Comparison of ENCODE assay signal across 14 cellular contexts in genomic region chr10:122210481-122211265, GRCh38.
DNase-seq lines count a peak whose midpoint lies in the region; ATAC-seq, FAIRE-seq and TF ChIP-seq lines count a peak whose summit lies in the region.
"Had no signal": no experiment of that assay in that cellular context is flagged by ENCODE, and none has a peak within 500 bp of the region (broad histone marks: within the 10 kb centered on the region; RNA-seq: fewer than 3 reads in every experiment).

No MANE protein-coding gene starts in this region.

- no peak overlapping the region for H2BK5ac ChIP-seq in neuronal stem cell (ENCODE audit: low read length)

- H2BK12ac ChIP-seq in neuronal stem cell (ENCODE audit: low read length), result no peak overlapping the region

- H2BK120ac ChIP-seq in neuronal stem cell (ENCODE audit: low read depth, low read length), result peak overlapping the region; percentile 57

- 97% methylated on average over 28 of the region's 30 CpGs for WGBS in mammary epithelial cell (ENCODE audit: low coverage, missing lambda C conversion rate)
- WGBS in neuronal stem cell (ENCODE audit: extremely low coverage in 2 of 2, insufficient read length in 2 of 2, insufficient replicate concordance in 1 of 2), 2 donors, result no CpG with 5 or more reads among the region's 30 CpGs
- 95% methylated on average over 30 of the region's 30 CpGs for WGBS in sigmoid colon, 2 donors

- intact Hi-C loops in HCT116 (cut with micrococcal nuclease) (no loop called here), mammary epithelial cell (cut with micrococcal nuclease) (loop anchor here (10.0 kb wide), 1 partner anchor 156 kb away; no protein-coding TSS in a partner anchor), sigmoid colon (cut with DNase I) (loop anchor here (5.0 kb wide), 1 partner anchor 68 kb away; no protein-coding TSS in a partner anchor)

- TF ChIP-seq POLR2A in HCT116 (IDR thresholded peaks at IDR 0.05; ENCODE audit: borderline replicate concordance, extremely low read depth, insufficient read depth, insufficient read length), result no peak
- TF ChIP-seq POLR2A in sigmoid colon (IDR thresholded peaks at IDR 0.05), result no peak

- H3K36me3 ChIP-seq in BLaER1 (peaks cover 69% of the 10 kb centered on the region), HCT116 (ENCODE audit: control insufficient read depth in 1 of 2, insufficient read depth in 2 of 2, low read length in 2 of 2) (no peaks in the 10 kb centered on the region; a peak in 2 of 4 replicates), mammary epithelial cell (ENCODE audit: insufficient read depth, low read length) (peaks cover 2% of the 10 kb centered on the region), neuronal stem cell (replicated peaks in 1 of 2; ENCODE audit: control insufficient read depth in 2 of 2, insufficient read depth in 2 of 2, low read length in 2 of 2) (peaks cover 26 to 83% of the 10 kb centered on the region in 2 donors), sigmoid colon (peaks cover 4 to 43% (median 16%) of the 10 kb centered on the region in 4 donors)

- H2AFZ ChIP-seq in HCT116 (ENCODE audit: low read depth, low read length, poor library complexity, severe bottlenecking) (no peak overlapping the region), mammary epithelial cell (ENCODE audit: low read depth, low read length) (no peak overlapping the region), neuronal stem cell (ENCODE audit: low read length) (no peak overlapping the region)
- H2AFZ ChIP-seq: GM23248 had no signal

- BruUV-seq in HCT116 (replicated peaks; lab: Mats Ljungman, UMichigan) (TSS peak; percentile 48), mammary epithelial cell (replicated peaks; lab: Mats Ljungman, UMichigan) (TSS peak; percentile 68)

- in situ Hi-C loops in mammary epithelial cell (cut with MboI; ENCODE audit: low sequenced_read_pairs in 2 of 2), result no loop called here

- POLR2A ChIA-PET in HCT116 (lab: Charles Lee), result no interaction called here

- H4K91ac ChIP-seq in neuronal stem cell (ENCODE audit: low read depth, low read length, poor library complexity), result no peak overlapping the region

- no peaks in the 10 kb centered on the region for H3K79me1 ChIP-seq in neuronal stem cell (ENCODE audit: low read depth, low read length)

- no peak for FAIRE-seq in GM19239 (lab: Jason Lieb, UNC)
- FAIRE-seq: H54 had no signal

- H3K79me2 ChIP-seq in HCT116 (ENCODE audit: insufficient read depth, low read length) (no peaks in the 10 kb centered on the region), mammary epithelial cell (ENCODE audit: insufficient read depth, low read length) (no peaks in the 10 kb centered on the region)

- no peak overlapping the region for H3K23ac ChIP-seq in neuronal stem cell (ENCODE audit: low read depth, low read length, poor library complexity)

- H3K27me3 ChIP-seq in BLaER1 (no peaks in the 10 kb centered on the region), HCT116 (ENCODE audit: insufficient read depth, low read length) (no peaks in the 10 kb centered on the region), mammary epithelial cell (ENCODE audit: insufficient read depth, low read length) (no peaks in the 10 kb centered on the region), neuronal stem cell (ENCODE audit: control insufficient read depth in 3 of 3, insufficient read depth in 3 of 3, low read depth in 1 of 3, low read length in 3 of 3) (no peaks in the 10 kb centered on the region), sigmoid colon (no peaks in the 10 kb centered on the region), foreskin keratinocyte (no peaks in the 10 kb centered on the region)

- H3K9ac ChIP-seq in BLaER1 (no peak overlapping the region), HCT116 (ENCODE audit: low read length) (no peak overlapping the region), mammary epithelial cell (ENCODE audit: insufficient read depth, low read length) (no peak overlapping the region), neuronal stem cell (ENCODE audit: low read depth, low read length, poor library complexity) (no peak overlapping the region)
- H3K9ac ChIP-seq: GM23248 had no signal

- RAD21 ChIA-PET in HCT116 (lab: Charles Lee; ENCODE audit: low non-redundant PET in 1 of 2, low total read pairs in 2 of 2, uncharacterized antibody in 2 of 2, unreplicated experiment in 2 of 2), result no interaction called here

- TF ChIP-seq CTCF in HCT116 (IDR thresholded peaks at IDR 0.05 in 2 of 3, conservative IDR thresholded peaks at IDR 0.05 in 1 of 3; ENCODE audit: borderline replicate concordance in 1 of 3, insufficient read depth in 1 of 3, low read depth in 2 of 3, low read length in 2 of 3) (no peak), mammary epithelial cell (conservative IDR thresholded peaks at IDR 0.05 in 1 of 2, IDR thresholded peaks at IDR 0.05 in 1 of 2; ENCODE audit: extremely low read depth in 1 of 2, insufficient read depth in 1 of 2, low read depth in 1 of 2, low read length in 2 of 2) (no peak), sigmoid colon (IDR thresholded peaks at IDR 0.05) (no peak), foreskin keratinocyte (conservative IDR thresholded peaks at IDR 0.05) (no peak)

- dilution Hi-C loops in mammary epithelial cell (cut with HindIII; ENCODE audit: low sequenced_read_pairs), result no loop called here

- H3K4me3 ChIP-seq in BLaER1, result peak overlapping the region; percentile 37
- no peak overlapping the region for H3K4me3 ChIP-seq in HCT116 (replicated peaks in 1 of 2; ENCODE audit: low read depth in 1 of 2, low read length in 2 of 2)
- H3K4me3 ChIP-seq in mammary epithelial cell (replicated peaks in 1 of 3; ENCODE audit: insufficient read depth in 1 of 3, low read depth in 2 of 3, low read length in 3 of 3), result no peak overlapping the region
- H3K4me3 ChIP-seq in neuronal stem cell (ENCODE audit: low read length in 2 of 2), result no peak overlapping the region
- H3K4me3 ChIP-seq in sigmoid colon, result no peak overlapping the region
- H3K4me3 ChIP-seq: GM23248 had no signal

- no peak overlapping the region for H2AK5ac ChIP-seq in neuronal stem cell (ENCODE audit: low read depth, low read length)

- no peak for TF ChIP-seq RAD21 in HCT116 (IDR thresholded peaks at IDR 0.05; ENCODE audit: low read depth)

- H2BK15ac ChIP-seq in neuronal stem cell (ENCODE audit: low read length), result no peak overlapping the region

- peak overlapping the region; percentile 72 for H3K27ac ChIP-seq in BLaER1
- no peak overlapping the region for H3K27ac ChIP-seq in HCT116 (ENCODE audit: low read depth, low read length)
- no peak overlapping the region for H3K27ac ChIP-seq in mammary epithelial cell (ENCODE audit: insufficient read depth, low read depth, low read length)
- H3K27ac ChIP-seq in neuronal stem cell (replicated peaks; ENCODE audit: low read length), result no peak overlapping the region
- no peak overlapping the region for H3K27ac ChIP-seq in sigmoid colon
- no peak overlapping the region for H3K27ac ChIP-seq in foreskin keratinocyte
- H3K27ac ChIP-seq: GM23248, HL-60 had no signal

- H3K4ac ChIP-seq in neuronal stem cell (ENCODE audit: low read length), result no peak overlapping the region

- H3K4me1 ChIP-seq in BLaER1 (peaks cover 100% of the 10 kb centered on the region), HCT116 (ENCODE audit: control insufficient read depth in 1 of 2, insufficient read depth in 2 of 2, low read length in 2 of 2) (no peaks in the 10 kb centered on the region), mammary epithelial cell (ENCODE audit: insufficient read depth, low read length) (no peaks in the 10 kb centered on the region), neuronal stem cell (ENCODE audit: control insufficient read depth in 2 of 2, insufficient read depth in 1 of 2, low read depth in 1 of 2, low read length in 2 of 2) (peaks cover 0 to 4% of the 10 kb centered on the region in 2 donors), sigmoid colon (peaks cover 0 to 8% (median 2%) of the 10 kb centered on the region in 4 donors), foreskin keratinocyte (no peaks in the 10 kb centered on the region)

- H3K4me2 ChIP-seq in BLaER1 (peak overlapping the region; percentile 89), HCT116 (ENCODE audit: low read length) (no peak overlapping the region), mammary epithelial cell (ENCODE audit: insufficient read depth, low read depth, low read length) (no peak overlapping the region), neuronal stem cell (ENCODE audit: insufficient read depth, low read length, poor library complexity, severe bottlenecking) (no peak overlapping the region)

- CTCF ChIA-PET in HCT116 (lab: Charles Lee) (no interaction called here), mammary epithelial cell (lab: Charles Lee; ENCODE audit: low non-redundant PET) (no interaction called here)

- no peak overlapping the region for H3K18ac ChIP-seq in neuronal stem cell (ENCODE audit: low read length)

- ATAC-seq in HCT116 (no peak), foreskin keratinocyte (no peak)
- ATAC-seq: CD8-positive, alpha-beta T cell had no signal

- no peak for DNase-seq in HCT116 (ENCODE audit: low read depth, low spot score)
- DNase-seq in mammary epithelial cell, result no peak
- DNase-seq in neuronal stem cell (ENCODE audit: low spot score), result no peak
- no peak for DNase-seq in sigmoid colon
- no peak for DNase-seq in foreskin keratinocyte
- DNase-seq in GM19239 (ENCODE audit: insufficient read length, low spot score), result no peak
- DNase-seq: ACHN; CD8-positive, alpha-beta T cell; COR-L47; GF-D8; GM23248 had no signal

- H3K14ac ChIP-seq in neuronal stem cell (ENCODE audit: low read length), result no peak overlapping the region

- peaks cover 7% of the 10 kb centered on the region for H4K20me1 ChIP-seq in BLaER1
- no peaks in the 10 kb centered on the region for H4K20me1 ChIP-seq in HCT116 (ENCODE audit: insufficient read depth)
- no peaks in the 10 kb centered on the region for H4K20me1 ChIP-seq in mammary epithelial cell (ENCODE audit: insufficient read depth, low read length)

- H3K9me3 ChIP-seq in BLaER1 (peaks cover 31% of the 10 kb centered on the region), HCT116 (ENCODE audit: control insufficient read depth in 1 of 2, insufficient read depth in 1 of 2, low read depth in 1 of 2, low read length in 2 of 2) (no peaks in the 10 kb centered on the region), mammary epithelial cell (replicated peaks; ENCODE audit: insufficient read depth, low read length) (no peaks in the 10 kb centered on the region), neuronal stem cell (replicated peaks in 1 of 2; ENCODE audit: control insufficient read depth in 2 of 2, insufficient read depth in 1 of 2, low read depth in 1 of 2, low read length in 2 of 2) (no peaks in the 10 kb centered on the region), sigmoid colon (no peaks in the 10 kb centered on the region)

- TF ChIP-seq EP300 in sigmoid colon (IDR thresholded peaks at IDR 0.05), result no peak

- H4K8ac ChIP-seq in neuronal stem cell (ENCODE audit: low read depth, low read length), result no peak overlapping the region

- H3K9me2 ChIP-seq in HCT116 (ENCODE audit: insufficient read depth), result no peaks in the 10 kb centered on the region

TF ChIP-seq in HCT116, 20 proteins besides CTCF, POLR2A, EP300 and RAD21 (continues in another document):
- TF ChIP-seq CBX3 (IDR thresholded peaks at IDR 0.05; ENCODE audit: low read depth) (no peak), ATF3 (IDR thresholded peaks at IDR 0.05) (no peak), SRF (IDR thresholded peaks at IDR 0.05; ENCODE audit: low read depth) (no peak), ZFX (IDR thresholded peaks at IDR 0.05) (no peak)
